ENCODE assay signal across 8 cellular contexts in the genomic region with DNA sequence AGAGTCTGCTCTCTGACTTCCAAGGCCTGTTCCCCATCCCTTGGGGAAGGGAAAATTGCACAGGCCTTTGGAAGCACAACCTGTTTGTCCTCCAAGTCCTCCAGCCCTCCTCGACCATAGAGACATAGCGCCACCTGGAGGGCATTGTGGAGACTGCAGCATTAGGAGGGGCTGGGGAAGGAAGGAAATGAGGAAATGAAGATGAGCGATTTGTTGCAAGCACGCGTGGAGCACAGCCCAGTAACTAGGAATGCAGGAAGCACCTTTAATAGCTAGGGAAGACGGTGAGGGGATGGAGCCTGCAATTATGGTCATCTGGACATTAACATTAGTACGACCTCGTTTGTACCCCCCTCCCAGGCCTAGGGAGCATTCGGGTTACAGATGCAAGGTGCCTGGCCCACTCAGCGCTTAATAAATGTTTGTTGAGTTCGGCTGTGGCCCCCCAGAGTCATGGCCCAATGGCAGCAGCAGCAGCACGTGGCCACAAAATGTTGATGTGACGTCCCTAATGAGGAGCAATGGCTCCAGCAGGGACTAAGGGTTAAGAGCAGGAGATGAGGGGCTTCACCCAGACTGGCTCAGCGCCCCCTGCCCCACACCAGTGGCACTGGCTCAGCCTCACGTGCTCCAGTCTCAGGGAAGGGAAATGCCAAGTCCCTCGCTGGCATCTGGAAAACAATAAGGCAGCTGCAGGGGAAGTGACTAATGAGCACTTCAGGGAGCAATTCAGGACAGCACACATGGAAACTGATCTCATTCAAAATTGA. TPM values are rescaled to one million over a fixed set of nuclear protein-coding genes. Genes with fewer than 3 reads are reported as not detected.
DNase-seq lines count a peak whose midpoint lies in the region; ATAC-seq and TF ChIP-seq lines count a peak whose summit lies in the region.

No MANE protein-coding gene starts in this region.

- DNase-seq in NCI-H510A (lab: John Stamatoyannopoulos, UW) (peak; percentile 76), colonic mucosa (peak; percentile 94), left colon (peak; percentile 77 to 90)
- peak; percentile 88 for DNase-seq in activated CD4-positive, alpha-beta T cell treated with anti-CD3 and anti-CD28 coated beads for 36 hours
- DNase-seq in stimulated activated CD4-positive, alpha-beta T cell treated with anti-CD3 and anti-CD28 coated beads, Interleukin-2, amount 100 ng/mL, for 48 hours = peak; percentile 84 to 87

- H3K27me3 ChIP-seq in BLaER1 = peaks cover 11% of the 10 kb centered on the region
- no peaks in the 10 kb centered on the region for H3K27me3 ChIP-seq in colonic mucosa

- peaks cover 9% of the 10 kb centered on the region; the same call in 1 of the 2 replicates for H4K20me1 ChIP-seq in BLaER1

- H3K9ac ChIP-seq in BLaER1 = 0 out of 2 replicates have a peak overlapping the region, but pooled peaks have one; percentile 17
- peak overlapping the region in 1 of 2 donors; percentile 35 for H3K9ac ChIP-seq in colonic mucosa (ENCODE audit: low read depth in 2 of 2, low read length in 2 of 2)

- intact Hi-C loops in activated CD4-positive, alpha-beta T cell treated with anti-CD3 and anti-CD28 coated beads for 36 hours (cut with DNase I, micrococcal nuclease) = loop anchor here (1.0 to 10.0 kb wide), 10 partner anchors 62 to 779 kb away; no protein-coding TSS in a partner anchor
- intact Hi-C loops in colonic mucosa (cut with DNase I) = loop anchor here (1.0 to 5.0 kb wide), 4 partner anchors 60 to 282 kb away; no protein-coding TSS in a partner anchor
- intact Hi-C loops in left colon (cut with DNase I, micrococcal nuclease) = loop anchor here (5.0 to 10.0 kb wide), 2 partner anchors 127 to 579 kb away; no protein-coding TSS in a partner anchor

- H3K4me3 ChIP-seq in BLaER1 (0 out of 2 replicates have a peak overlapping the region, but pooled peaks have one; percentile 36), HEK293 (ENCODE audit: low read depth, low read length) (no peak overlapping the region), colonic mucosa (no peak overlapping the region)

- POLR2A ChIA-PET in HEK293 (lab: Yijun Ruan, JAX) = interaction anchor here (0.8 kb wide), 1 partner anchor 132 kb away, joined by 3 read pairs; no protein-coding TSS in a partner anchor
- POLR2A ChIA-PET in activated CD4-positive, alpha-beta T cell treated with anti-CD3 and anti-CD28 coated beads for 36 hours (lab: Charles Lee) = no interaction called here

- H3K36me3 ChIP-seq in BLaER1 (peaks cover 22% of the 10 kb centered on the region), HEK293 (ENCODE audit: control insufficient read depth in 2 of 2, insufficient read depth in 1 of 2, low read length in 2 of 2) (peaks cover 0 to 17% of the 10 kb centered on the region in 2 experiments; a peak in 1 of 3 replicates), colonic mucosa (no peaks in the 10 kb centered on the region)

- peaks cover 10% of the 10 kb centered on the region for H3K27me3 Mint-ChIP-seq in activated CD4-positive, alpha-beta T cell treated with anti-CD3 and anti-CD28 coated beads for 36 hours

- H3K4me1 ChIP-seq in BLaER1 (peaks cover 18% of the 10 kb centered on the region), HEK293 (ENCODE audit: control insufficient read depth, insufficient read depth, low read length) (no peaks in the 10 kb centered on the region), colonic mucosa (no peaks in the 10 kb centered on the region)

- H3K4me2 ChIP-seq in BLaER1 = peak overlapping the region; percentile 78

- TF ChIP-seq CTCF in HEK293 (tag by site-specific recombination; IDR thresholded peaks at IDR 0.05) (peak; percentile 95), colonic mucosa (IDR thresholded peaks at IDR 0.05) (peak; percentile 93)

- H3K36me3 Mint-ChIP-seq in activated CD4-positive, alpha-beta T cell treated with anti-CD3 and anti-CD28 coated beads for 36 hours (ENCODE audit: low read depth) = peaks cover 7% of the 10 kb centered on the region

- H3K4me1 Mint-ChIP-seq in activated CD4-positive, alpha-beta T cell treated with anti-CD3 and anti-CD28 coated beads for 36 hours = no peaks in the 10 kb centered on the region

- peak overlapping the region; percentile 44; the same call in 1 of the 2 replicates for H3K27ac ChIP-seq in BLaER1
- no peak overlapping the region for H3K27ac ChIP-seq in HEK293 (ENCODE audit: extremely low read depth, low read depth, low read length)
- H3K27ac ChIP-seq in colonic mucosa = no peak overlapping the region

- ATAC-seq in activated CD4-positive, alpha-beta T cell treated with anti-CD3 and anti-CD28 coated beads for 36 hours = peak; percentile 31
- ATAC-seq in left colon (peak; percentile 85), HG02571 (IDR thresholded peaks at IDR 0.05; ENCODE audit: unreplicated experiment) (no peak)

- H3K9me3 ChIP-seq in BLaER1 (no peaks in the 10 kb centered on the region), HEK293 (ENCODE audit: control insufficient read depth, insufficient read depth, low read depth, low read length) (no peaks in the 10 kb centered on the region), colonic mucosa (no peaks in the 10 kb centered on the region)

- H3K9me3 Mint-ChIP-seq in activated CD4-positive, alpha-beta T cell treated with anti-CD3 and anti-CD28 coated beads for 36 hours (ENCODE audit: low read depth) = no peaks in the 10 kb centered on the region

- CTCF ChIA-PET in HEK293 (lab: Yijun Ruan, JAX) = interaction anchor here (0.5 to 6.7 kb wide), 45 partner anchors 8 to 1882 kb away, joined by 3 to 75 read pairs (median 4); a partner anchor contains a TSS
- CTCF ChIA-PET in activated CD4-positive, alpha-beta T cell treated with anti-CD3 and anti-CD28 coated beads for 36 hours (lab: Charles Lee) = interaction anchor here (0.5 to 5.0 kb wide), 31 partner anchors 8 to 693 kb away, joined by 3 to 51 read pairs (median 3); a partner anchor contains a TSS

- H3K4me3 Mint-ChIP-seq in activated CD4-positive, alpha-beta T cell treated with anti-CD3 and anti-CD28 coated beads for 36 hours = no peak overlapping the region

- H3K27ac Mint-ChIP-seq in activated CD4-positive, alpha-beta T cell treated with anti-CD3 and anti-CD28 coated beads for 36 hours = no peak overlapping the region

TF ChIP-seq in HEK293, 187 proteins besides CTCF, POLR2A, EP300 and RAD21 (continues in another document):
- TF ChIP-seq ZNF121 (tag by site-specific recombination; IDR thresholded peaks at IDR 0.05) = no peak
- TF ChIP-seq, protein P1, sequence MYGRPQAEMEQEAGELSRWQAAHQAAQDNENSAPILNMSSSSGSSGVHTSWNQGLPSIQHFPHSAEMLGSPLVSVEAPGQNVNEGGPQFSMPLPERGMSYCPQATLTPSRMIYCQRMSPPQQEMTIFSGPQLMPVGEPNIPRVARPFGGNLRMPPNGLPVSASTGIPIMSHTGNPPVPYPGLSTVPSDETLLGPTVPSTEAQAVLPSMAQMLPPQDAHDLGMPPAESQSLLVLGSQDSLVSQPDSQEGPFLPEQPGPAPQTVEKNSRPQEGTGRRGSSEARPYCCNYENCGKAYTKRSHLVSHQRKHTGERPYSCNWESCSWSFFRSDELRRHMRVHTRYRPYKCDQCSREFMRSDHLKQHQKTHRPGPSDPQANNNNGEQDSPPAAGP (tag by site-specific recombination; IDR thresholded peaks at IDR 0.05) = peak; percentile 42; the same call in 1 of the 2 replicates
- TF ChIP-seq, protein P2, sequence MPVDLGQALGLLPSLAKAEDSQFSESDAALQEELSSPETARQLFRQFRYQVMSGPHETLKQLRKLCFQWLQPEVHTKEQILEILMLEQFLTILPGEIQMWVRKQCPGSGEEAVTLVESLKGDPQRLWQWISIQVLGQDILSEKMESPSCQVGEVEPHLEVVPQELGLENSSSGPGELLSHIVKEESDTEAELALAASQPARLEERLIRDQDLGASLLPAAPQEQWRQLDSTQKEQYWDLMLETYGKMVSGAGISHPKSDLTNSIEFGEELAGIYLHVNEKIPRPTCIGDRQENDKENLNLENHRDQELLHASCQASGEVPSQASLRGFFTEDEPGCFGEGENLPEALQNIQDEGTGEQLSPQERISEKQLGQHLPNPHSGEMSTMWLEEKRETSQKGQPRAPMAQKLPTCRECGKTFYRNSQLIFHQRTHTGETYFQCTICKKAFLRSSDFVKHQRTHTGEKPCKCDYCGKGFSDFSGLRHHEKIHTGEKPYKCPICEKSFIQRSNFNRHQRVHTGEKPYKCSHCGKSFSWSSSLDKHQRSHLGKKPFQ (tag by site-specific recombination; IDR thresholded peaks at IDR 0.05) = no peak
- TF ChIP-seq EGR2 (tag by site-specific recombination; IDR thresholded peaks at IDR 0.05; ENCODE audit: low read depth) = no peak
- 0 out of 2 replicates have a peak, but pooled peaks have one; percentile 39 for TF ChIP-seq ZNF391 (tag by site-specific recombination; IDR thresholded peaks at IDR 0.05; ENCODE audit: borderline replicate concordance, low read depth)
- peak; percentile 98 for TF ChIP-seq SCRT1 (tag by site-specific recombination; IDR thresholded peaks at IDR 0.05; ENCODE audit: borderline replicate concordance)
- TF ChIP-seq ZNF548 (tag by site-specific recombination; IDR thresholded peaks at IDR 0.05) = no peak
- TF ChIP-seq, protein P3, sequence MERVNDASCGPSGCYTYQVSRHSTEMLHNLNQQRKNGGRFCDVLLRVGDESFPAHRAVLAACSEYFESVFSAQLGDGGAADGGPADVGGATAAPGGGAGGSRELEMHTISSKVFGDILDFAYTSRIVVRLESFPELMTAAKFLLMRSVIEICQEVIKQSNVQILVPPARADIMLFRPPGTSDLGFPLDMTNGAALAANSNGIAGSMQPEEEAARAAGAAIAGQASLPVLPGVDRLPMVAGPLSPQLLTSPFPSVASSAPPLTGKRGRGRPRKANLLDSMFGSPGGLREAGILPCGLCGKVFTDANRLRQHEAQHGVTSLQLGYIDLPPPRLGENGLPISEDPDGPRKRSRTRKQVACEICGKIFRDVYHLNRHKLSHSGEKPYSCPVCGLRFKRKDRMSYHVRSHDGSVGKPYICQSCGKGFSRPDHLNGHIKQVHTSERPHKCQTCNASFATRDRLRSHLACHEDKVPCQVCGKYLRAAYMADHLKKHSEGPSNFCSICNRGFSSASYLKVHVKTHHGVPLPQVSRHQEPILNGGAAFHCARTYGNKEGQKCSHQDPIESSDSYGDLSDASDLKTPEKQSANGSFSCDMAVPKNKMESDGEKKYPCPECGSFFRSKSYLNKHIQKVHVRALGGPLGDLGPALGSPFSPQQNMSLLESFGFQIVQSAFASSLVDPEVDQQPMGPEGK (tag by site-specific recombination; IDR thresholded peaks at IDR 0.05) = 0 out of 2 replicates have a peak, but pooled peaks have one; percentile 48
- TF ChIP-seq IKZF3 (tag by site-specific recombination; IDR thresholded peaks at IDR 0.05) = peak; percentile 91
- TF ChIP-seq ZNF501 (tag by site-specific recombination; IDR thresholded peaks at IDR 0.05) = no peak

RNA-seq across cellular contexts. Expression of a gene that starts 8.0 kb away (rescaled TPM):
- under 1 TPM; 0.48 to 0.49 TPM for total RNA-seq in activated CD4-positive, alpha-beta T cell treated with anti-CD3 and anti-CD28 coated beads for 36 hours
- total RNA-seq in colonic mucosa = 100 to 1,000 TPM; 133 to 182 TPM
- total RNA-seq in left colon = 100 to 1,000 TPM; 194 to 242 TPM

RNA-seq across cellular contexts. Expression of a gene that starts 13.9 kb away (rescaled TPM):
- total RNA-seq in activated CD4-positive, alpha-beta T cell treated with anti-CD3 and anti-CD28 coated beads for 36 hours = 10 to 100 TPM in 1 of 2 experiments, 1 to 10 TPM in 1; 9.0 to 13.1 TPM
- total RNA-seq in colonic mucosa (10 to 100 TPM; 29.8 to 34.1 TPM), left colon (10 to 100 TPM; 37.9 to 43.3 TPM)

RNA-seq across cellular contexts. Expression of a gene that starts 58.3 kb away (rescaled TPM):
- not detected for total RNA-seq in activated CD4-positive, alpha-beta T cell treated with anti-CD3 and anti-CD28 coated beads for 36 hours
- total RNA-seq in colonic mucosa = under 1 TPM; 0.16 to 0.27 TPM
- under 1 TPM; 0.09 to 0.39 TPM for total RNA-seq in left colon

Comparison
In these comparisons a context has a peak if more than half of its experiments do, and no peak if none do; other contexts are left out.
1. RNA of a gene that starts 8.0 kb away (total RNA-seq): 194 to 242 TPM in left colon and 133 to 182 TPM in colonic mucosa; 0.48 to 0.49 TPM in activated CD4-positive, alpha-beta T cell treated with anti-CD3 and anti-CD28 coated beads for 36 hours; every median in the first group is over 10 times any median in the second.
2. Peak in every context shown above with its lines, with median percentiles within 50 percentile points of each other: DNase-seq.